Comparison of ENCODE assay signal across 1 cellular context in the genomic region with DNA sequence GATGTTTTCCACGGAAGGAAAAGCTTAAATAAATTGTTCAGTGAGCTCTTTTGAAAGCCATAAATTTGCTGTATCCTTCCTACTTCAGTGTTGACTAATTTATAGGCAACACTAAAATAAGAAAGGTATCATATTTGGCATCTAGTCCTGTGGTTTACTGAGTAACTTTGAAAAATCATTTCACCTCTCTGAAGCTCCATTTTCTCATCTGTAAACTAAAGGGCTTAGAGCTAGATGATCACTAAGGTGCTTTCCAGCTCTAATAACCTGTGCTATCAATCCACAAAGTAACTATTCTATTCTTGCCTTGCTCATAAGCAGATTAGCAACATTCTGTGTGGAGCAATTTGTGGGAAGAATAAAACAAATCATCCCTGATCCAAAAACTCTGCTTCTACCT.
TF ChIP-seq lines count a peak whose summit lies in the region.

No MANE protein-coding gene starts in this region.

TF ChIP-seq in GM12878, 131 proteins besides CTCF, POLR2A, EP300 and RAD21:
- TF ChIP-seq, protein P1, sequence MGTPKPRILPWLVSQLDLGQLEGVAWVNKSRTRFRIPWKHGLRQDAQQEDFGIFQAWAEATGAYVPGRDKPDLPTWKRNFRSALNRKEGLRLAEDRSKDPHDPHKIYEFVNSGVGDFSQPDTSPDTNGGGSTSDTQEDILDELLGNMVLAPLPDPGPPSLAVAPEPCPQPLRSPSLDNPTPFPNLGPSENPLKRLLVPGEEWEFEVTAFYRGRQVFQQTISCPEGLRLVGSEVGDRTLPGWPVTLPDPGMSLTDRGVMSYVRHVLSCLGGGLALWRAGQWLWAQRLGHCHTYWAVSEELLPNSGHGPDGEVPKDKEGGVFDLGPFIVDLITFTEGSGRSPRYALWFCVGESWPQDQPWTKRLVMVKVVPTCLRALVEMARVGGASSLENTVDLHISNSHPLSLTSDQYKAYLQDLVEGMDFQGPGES (IDR thresholded peaks at IDR 0.05) = no peak
- TF ChIP-seq MEF2A (IDR thresholded peaks at IDR 0.05; ENCODE audit: insufficient read depth, low read depth, low read length) (0 out of 2 replicates have a peak, but pooled peaks have one; percentile 11), ZNF622 (IDR thresholded peaks at IDR 0.05) (no peak)
- TF ChIP-seq, protein P2, sequence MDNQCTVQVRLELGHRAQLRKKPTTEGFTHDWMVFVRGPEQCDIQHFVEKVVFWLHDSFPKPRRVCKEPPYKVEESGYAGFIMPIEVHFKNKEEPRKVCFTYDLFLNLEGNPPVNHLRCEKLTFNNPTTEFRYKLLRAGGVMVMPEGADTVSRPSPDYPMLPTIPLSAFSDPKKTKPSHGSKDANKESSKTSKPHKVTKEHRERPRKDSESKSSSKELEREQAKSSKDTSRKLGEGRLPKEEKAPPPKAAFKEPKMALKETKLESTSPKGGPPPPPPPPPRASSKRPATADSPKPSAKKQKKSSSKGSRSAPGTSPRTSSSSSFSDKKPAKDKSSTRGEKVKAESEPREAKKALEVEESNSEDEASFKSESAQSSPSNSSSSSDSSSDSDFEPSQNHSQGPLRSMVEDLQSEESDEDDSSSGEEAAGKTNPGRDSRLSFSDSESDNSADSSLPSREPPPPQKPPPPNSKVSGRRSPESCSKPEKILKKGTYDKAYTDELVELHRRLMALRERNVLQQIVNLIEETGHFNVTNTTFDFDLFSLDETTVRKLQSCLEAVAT (IDR thresholded peaks at IDR 0.05) = no peak
- TF ChIP-seq, protein P3, sequence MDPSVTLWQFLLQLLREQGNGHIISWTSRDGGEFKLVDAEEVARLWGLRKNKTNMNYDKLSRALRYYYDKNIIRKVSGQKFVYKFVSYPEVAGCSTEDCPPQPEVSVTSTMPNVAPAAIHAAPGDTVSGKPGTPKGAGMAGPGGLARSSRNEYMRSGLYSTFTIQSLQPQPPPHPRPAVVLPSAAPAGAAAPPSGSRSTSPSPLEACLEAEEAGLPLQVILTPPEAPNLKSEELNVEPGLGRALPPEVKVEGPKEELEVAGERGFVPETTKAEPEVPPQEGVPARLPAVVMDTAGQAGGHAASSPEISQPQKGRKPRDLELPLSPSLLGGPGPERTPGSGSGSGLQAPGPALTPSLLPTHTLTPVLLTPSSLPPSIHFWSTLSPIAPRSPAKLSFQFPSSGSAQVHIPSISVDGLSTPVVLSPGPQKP (IDR thresholded peaks at IDR 0.05; ENCODE audit: low read depth, low read length) = no peak
TF ChIP-seq in GM12878: peak in this region for 1.
